Comparison of ENCODE assay signal across 8 cellular contexts in genomic region chr7:6938284-6938683, GRCh38.
DNase-seq lines count a peak whose midpoint lies in the region; ATAC-seq and TF ChIP-seq lines count a peak whose summit lies in the region.
"Not testable (repeated sequence)": the region's sequence is repeated elsewhere in the genome, so short reads cannot be mapped to it uniquely, and the experiment has no call there.

No MANE protein-coding gene starts in this region.

- H3K4me3 ChIP-seq in A673 (ENCODE audit: low read depth, low read length, poor library complexity, severe bottlenecking); Karpas-422 (ENCODE audit: low read length); PC-3 (ENCODE audit: low read length); cardiac fibroblast (replicated peaks in 1 of 2; ENCODE audit: low read depth in 2 of 2, low read length in 2 of 2); hepatocyte: not testable (repeated sequence)

- POLR2A ChIA-PET in A673 (lab: Charles Lee; ENCODE audit: low non-redundant PET); PC-3 (lab: Charles Lee; ENCODE audit: unreplicated experiment); activated CD4-positive, alpha-beta memory T cell treated with anti-CD3 and anti-CD28 coated beads, Interleukin-2, amount 10 ng/mL, durations not matched to agents 7 days and 5 days (lab: Charles Lee): not testable (repeated sequence)

- not testable (repeated sequence) for H3K27ac ChIP-seq in A673 (ENCODE audit: low read depth, low read length, poor library complexity, severe bottlenecking); Karpas-422 (ENCODE audit: low read length); PC-3 (ENCODE audit: low read length); hepatocyte

- not testable (repeated sequence) for H2AFZ ChIP-seq in Karpas-422 (ENCODE audit: low read length); PC-3 (ENCODE audit: low read length); hepatocyte

- H3K4me3 Mint-ChIP-seq in activated CD4-positive, alpha-beta memory T cell treated with anti-CD3 and anti-CD28 coated beads, Interleukin-2, amount 10 ng/mL, durations not matched to agents 7 days and 5 days; progenitor cell of endocrine pancreas (ENCODE audit: low read depth): not testable (repeated sequence)

- CTCF ChIA-PET in A673 (lab: Charles Lee); PC-3 (lab: Charles Lee): not testable (repeated sequence)
- CTCF ChIA-PET in activated CD4-positive, alpha-beta memory T cell treated with anti-CD3 and anti-CD28 coated beads, Interleukin-2, amount 10 ng/mL, durations not matched to agents 7 days and 5 days (lab: Charles Lee), result interaction anchor here (0.6 kb wide), 1 partner anchor 1787 kb away, joined by 3 read pairs; no protein-coding TSS in a partner anchor

- not testable (repeated sequence) for H3K4me1 ChIP-seq in A673 (ENCODE audit: insufficient read depth, low read length, poor library complexity, severe bottlenecking); Karpas-422 (ENCODE audit: low read length); PC-3 (ENCODE audit: insufficient read depth, low read length); hepatocyte (ENCODE audit: insufficient read depth)

- not testable (repeated sequence) for H3K9ac ChIP-seq in Karpas-422 (ENCODE audit: low read length); PC-3 (ENCODE audit: low read length)

- intact Hi-C loops in A673 (cut with micrococcal nuclease; ENCODE audit: unreplicated experiment), result not testable (repeated sequence)
- intact Hi-C loops in PC-3 (cut with micrococcal nuclease), result loop anchor here (10.0 kb wide), 1 partner anchor 423 kb away; no protein-coding TSS in a partner anchor

- not testable (repeated sequence) for H3F3A ChIP-seq in PC-3 (ENCODE audit: low read length, unreplicated experiment)

- not testable (repeated sequence) for H3K9me2 ChIP-seq in Karpas-422 (replicated peaks; ENCODE audit: insufficient read depth, low read length); PC-3 (replicated peaks; ENCODE audit: low read length); hepatocyte (replicated peaks; ENCODE audit: insufficient read depth)

- not testable (repeated sequence) for H3K36me3 ChIP-seq in A673 (ENCODE audit: insufficient read depth, low read length, poor library complexity, severe bottlenecking); Karpas-422 (ENCODE audit: insufficient read depth, low read length); PC-3 (ENCODE audit: low read depth, low read length); hepatocyte (replicated peaks; ENCODE audit: insufficient read depth, low read depth)

- peak; percentile 53 for TF ChIP-seq CTCF in A673 (conservative IDR thresholded peaks at IDR 0.05; ENCODE audit: low read depth, low read length)
- peak; percentile 50 for TF ChIP-seq CTCF in PC-3 (conservative IDR thresholded peaks at IDR 0.05; ENCODE audit: low read depth, low read length)
- peak; percentile 34 for TF ChIP-seq CTCF in cardiac fibroblast (IDR thresholded peaks at IDR 0.05; ENCODE audit: low read depth, low read length)
- TF ChIP-seq CTCF in hepatocyte (IDR thresholded peaks at IDR 0.05; ENCODE audit: poor library complexity), result peak; percentile 56
- peak; percentile 66 for TF ChIP-seq CTCF in progenitor cell of endocrine pancreas (IDR thresholded peaks at IDR 0.05; ENCODE audit: unreplicated experiment)

- not testable (repeated sequence) for H4K20me1 ChIP-seq in Karpas-422 (ENCODE audit: insufficient read depth, low read depth, low read length); PC-3 (ENCODE audit: low read length); hepatocyte (ENCODE audit: insufficient read depth, poor library complexity, severe bottlenecking)

- DNase-seq in A673 (ENCODE audit: low spot score) (peak; percentile 12), ELR (ENCODE audit: low read depth) (peak; percentile 27), Karpas-422 (peak; percentile 53), PC-3 (peak; percentile 15), cardiac fibroblast (ENCODE audit: low read depth in 2 of 2) (peak; percentile 10 to 18), progenitor cell of endocrine pancreas (ENCODE audit: low spot score, unreplicated experiment) (peak; percentile 16)
- DNase-seq in activated CD4-positive, alpha-beta memory T cell treated with anti-CD3 and anti-CD28 coated beads, Interleukin-2, amount 10 ng/mL, durations not matched to agents 7 days and 5 days, result peak; percentile 36
- DNase-seq in hepatocyte (ENCODE audit: low spot score), result not testable (repeated sequence)

- H3K27me3 Mint-ChIP-seq in activated CD4-positive, alpha-beta memory T cell treated with anti-CD3 and anti-CD28 coated beads, Interleukin-2, amount 10 ng/mL, durations not matched to agents 7 days and 5 days; progenitor cell of endocrine pancreas: not testable (repeated sequence)

- not testable (repeated sequence) for ATAC-seq in PC-3

- not testable (repeated sequence) for H3K9me3 ChIP-seq in A673 (ENCODE audit: low read depth, low read length, poor library complexity, severe bottlenecking); Karpas-422 (ENCODE audit: low read length); PC-3 (ENCODE audit: low read length); hepatocyte (ENCODE audit: low read depth)

- not testable (repeated sequence) for H3K4me2 ChIP-seq in Karpas-422 (ENCODE audit: low read depth, low read length, poor library complexity, severe bottlenecking); PC-3 (ENCODE audit: low read length); hepatocyte

- H3K27me3 ChIP-seq in A673 (replicated peaks; ENCODE audit: insufficient read depth, low read depth, low read length, poor library complexity); Karpas-422 (ENCODE audit: low read length); PC-3 (ENCODE audit: low read length); hepatocyte: not testable (repeated sequence)

- WGBS in hepatocyte (ENCODE audit: low lambda C conversion rate, missing lambda C conversion rate), result 15% methylated on average over 3 of the region's 4 CpGs

- not testable (repeated sequence) for H3K36me3 Mint-ChIP-seq in activated CD4-positive, alpha-beta memory T cell treated with anti-CD3 and anti-CD28 coated beads, Interleukin-2, amount 10 ng/mL, durations not matched to agents 7 days and 5 days (ENCODE audit: low read depth); progenitor cell of endocrine pancreas (ENCODE audit: insufficient read depth)

- not testable (repeated sequence) for H3K27ac Mint-ChIP-seq in activated CD4-positive, alpha-beta memory T cell treated with anti-CD3 and anti-CD28 coated beads, Interleukin-2, amount 10 ng/mL, durations not matched to agents 7 days and 5 days; progenitor cell of endocrine pancreas

- not testable (repeated sequence) for H3K79me2 ChIP-seq in Karpas-422 (ENCODE audit: low read length); PC-3 (ENCODE audit: low read length); hepatocyte

- H3K9me3 Mint-ChIP-seq in activated CD4-positive, alpha-beta memory T cell treated with anti-CD3 and anti-CD28 coated beads, Interleukin-2, amount 10 ng/mL, durations not matched to agents 7 days and 5 days; progenitor cell of endocrine pancreas (ENCODE audit: low read depth): not testable (repeated sequence)

- H3K4me1 Mint-ChIP-seq in activated CD4-positive, alpha-beta memory T cell treated with anti-CD3 and anti-CD28 coated beads, Interleukin-2, amount 10 ng/mL, durations not matched to agents 7 days and 5 days; progenitor cell of endocrine pancreas (ENCODE audit: low read depth): not testable (repeated sequence)

- BruUV-seq in A673 (replicated peaks; lab: Mats Ljungman, UMichigan); PC-3 (replicated peaks; lab: Mats Ljungman, UMichigan): not testable (repeated sequence)
